ENCODE assay signal across 1 cellular context in the genomic region with DNA sequence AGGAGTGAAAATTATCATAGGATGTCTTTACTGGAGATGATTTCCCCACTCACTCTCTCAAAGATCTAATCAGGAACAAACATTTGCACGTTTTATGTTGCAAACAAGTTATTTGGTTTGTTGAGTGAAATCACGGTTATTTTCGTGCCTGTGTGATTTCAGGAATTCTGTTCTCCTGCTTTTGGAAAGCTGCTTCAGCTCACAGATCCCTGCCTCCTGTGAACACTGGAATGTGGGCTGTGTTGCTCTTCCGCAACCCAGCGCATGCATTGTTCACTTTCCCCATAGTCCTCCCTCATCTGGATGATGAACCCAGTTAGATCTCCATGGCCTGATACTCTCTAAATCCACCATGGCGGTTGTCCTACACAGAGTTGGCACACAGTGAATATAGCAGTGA.
TF ChIP-seq lines count a peak whose summit lies in the region.

No MANE protein-coding gene starts in this region.

TF ChIP-seq in endothelial cell of umbilical vein, 7 proteins besides CTCF, POLR2A, EP300 and RAD21 (continued from another document):
- no peak for TF ChIP-seq EZH2 (IDR thresholded peaks at IDR 0.05; ENCODE audit: borderline replicate concordance, low read depth, low read length, severe bottlenecking)
- TF ChIP-seq POLR2AphosphoS5 (IDR thresholded peaks at IDR 0.05; ENCODE audit: insufficient read depth, low read depth, low read length), result no peak
- TF ChIP-seq FOS (IDR thresholded peaks at IDR 0.05; ENCODE audit: borderline replicate concordance, insufficient read depth, low read length), result no peak
- TF ChIP-seq, protein P1, sequence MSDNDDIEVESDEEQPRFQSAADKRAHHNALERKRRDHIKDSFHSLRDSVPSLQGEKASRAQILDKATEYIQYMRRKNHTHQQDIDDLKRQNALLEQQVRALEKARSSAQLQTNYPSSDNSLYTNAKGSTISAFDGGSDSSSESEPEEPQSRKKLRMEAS (IDR thresholded peaks at IDR 0.05; ENCODE audit: insufficient read depth, insufficient read length), result no peak
- no peak for TF ChIP-seq GATA2 (IDR thresholded peaks at IDR 0.05; ENCODE audit: insufficient read depth, insufficient read length, low read depth, low read length)
- TF ChIP-seq MYC (IDR thresholded peaks at IDR 0.05; ENCODE audit: low read depth, low read length), result no peak
TF ChIP-seq in endothelial cell of umbilical vein: peak in this region for 0.
